33 cellular contexts compared by ENCODE assay signal in the genomic region with DNA sequence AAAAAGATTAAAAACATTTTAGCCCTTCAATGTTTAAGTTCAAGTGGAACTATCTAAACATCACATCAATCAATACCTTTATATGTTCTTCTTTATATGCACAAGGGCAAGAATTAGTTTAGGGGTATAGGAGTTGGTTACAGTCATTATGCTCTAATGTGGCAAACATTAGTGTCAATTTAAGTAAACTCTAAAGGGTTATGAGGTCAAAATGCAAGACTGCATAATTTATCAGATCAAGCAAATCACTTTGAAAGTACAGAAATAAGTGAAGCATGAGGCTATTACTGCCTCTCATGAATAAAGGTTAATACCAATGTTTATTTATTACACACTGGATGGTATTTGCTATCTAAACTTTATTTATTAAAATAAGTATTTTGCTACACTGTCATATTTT. TPM values are rescaled to one million over a fixed set of nuclear protein-coding genes. Genes with fewer than 3 reads are reported as not detected.
"Had no signal": no experiment of that assay in that cellular context is flagged by ENCODE, and none has a peak within 500 bp of the region (broad histone marks: within the 10 kb centered on the region; RNA-seq: fewer than 3 reads in every experiment).

No MANE protein-coding gene starts in this region.

- H3K27me3 ChIP-seq: ascending aorta, breast epithelium, cardiac muscle cell, colonic mucosa, esophagus squamous epithelium, gastroesophageal sphincter had no signal

- H3K27me3 Mint-ChIP-seq: activated B cell treated with CpG ODN at 0.5 μM for 24 hours; activated CD8-positive, alpha-beta T cell treated with anti-CD3 and anti-CD28 coated beads for 36 hours; activated naive CD4-positive, alpha-beta T cell treated with anti-CD3 and anti-CD28 coated beads, Interleukin-2, amount 10 ng/mL, durations not matched to agents 7 days and 5 days; activated naive CD8-positive, alpha-beta T cell treated with anti-CD3 and anti-CD28 coated beads, Interleukin-2, amount 10 ng/mL, durations not matched to agents 7 days and 5 days; activated T-cell treated with anti-CD3 and anti-CD28 coated beads, Interleukin-2, amount 50 U/mL, for 24 hours; brain; T-helper 17 cell had no signal

- H3K27ac ChIP-seq: ascending aorta, breast epithelium, cardiac muscle cell, colonic mucosa, epithelial cell of prostate, esophagus squamous epithelium, gastroesophageal sphincter, WERI-Rb-1 had no signal

- H3K4me3 ChIP-seq: ascending aorta, breast epithelium, cardiac muscle cell, colonic mucosa, esophagus squamous epithelium, gastroesophageal sphincter had no signal

- H3K36me3 Mint-ChIP-seq: activated naive CD4-positive, alpha-beta T cell treated with anti-CD3 and anti-CD28 coated beads, Interleukin-2, amount 10 ng/mL, durations not matched to agents 7 days and 5 days; brain had no signal

- H3K9me3 Mint-ChIP-seq: activated naive CD4-positive, alpha-beta T cell treated with anti-CD3 and anti-CD28 coated beads, Interleukin-2, amount 10 ng/mL, durations not matched to agents 7 days and 5 days; activated T-cell treated with anti-CD3 and anti-CD28 coated beads, Interleukin-2, amount 50 U/mL, for 24 hours; activated T-helper 1 cell treated with anti-CD3 and anti-CD28 coated beads, Interleukin-12 subunit alpha, Interleukin-12 subunit beta, Interleukin-2, Interleukin-4 antibody, amounts not matched to agents 30 ng/mL and 10 ng/mL and 1 ng/mL, durations not matched to agents 14 hours and 24 hours and 36 hours; T-helper 2 cell treated with Interferon-gamma antibody and Interleukin-4, amounts not matched to agents 5 μg/mL and 100 μg/mL, for 36 hours had no signal

- H3K27ac Mint-ChIP-seq: activated B cell treated with CpG ODN at 0.5 μM for 24 hours; activated CD8-positive, alpha-beta T cell treated with anti-CD3 and anti-CD28 coated beads for 36 hours; activated naive CD4-positive, alpha-beta T cell treated with anti-CD3 and anti-CD28 coated beads, Interleukin-2, amount 10 ng/mL, durations not matched to agents 7 days and 5 days; activated naive CD4-positive, alpha-beta T cell treated with anti-CD3 and anti-CD28 coated beads, Interleukin-2, amount 50 U/mL, for 72 hours; activated naive CD8-positive, alpha-beta T cell treated with anti-CD3 and anti-CD28 coated beads, Interleukin-2, amount 10 ng/mL, durations not matched to agents 7 days and 5 days; activated T-cell treated with anti-CD3 and anti-CD28 coated beads, Interleukin-2, amount 50 U/mL, for 24 hours; activated T-helper 1 cell treated with anti-CD3 and anti-CD28 coated beads, Interleukin-12 subunit alpha, Interleukin-12 subunit beta, Interleukin-2, Interleukin-4 antibody, amounts not matched to agents 30 ng/mL and 10 ng/mL and 1 ng/mL, durations not matched to agents 14 hours and 24 hours and 36 hours; brain; T-helper 17 cell; T-helper 2 cell treated with Interferon-gamma antibody and Interleukin-4, amounts not matched to agents 5 μg/mL and 100 μg/mL, for 36 hours had no signal

- ATAC-seq: activated CD8-positive, alpha-beta T cell treated with anti-CD3 and anti-CD28 coated beads for 36 hours; activated naive CD4-positive, alpha-beta T cell treated with anti-CD3 and anti-CD28 coated beads, Interleukin-2, amount 50 U/mL, for 72 hours; gastroesophageal sphincter; T-helper 17 cell had no signal

- H3K4me1 Mint-ChIP-seq: activated B cell treated with CpG ODN at 0.5 μM for 24 hours; activated naive CD4-positive, alpha-beta T cell treated with anti-CD3 and anti-CD28 coated beads, Interleukin-2, amount 10 ng/mL, durations not matched to agents 7 days and 5 days; activated naive CD8-positive, alpha-beta T cell treated with anti-CD3 and anti-CD28 coated beads, Interleukin-2, amount 10 ng/mL, durations not matched to agents 7 days and 5 days; brain; T-helper 17 cell had no signal

- FAIRE-seq: endothelial cell of umbilical vein had no signal

- H3K36me3 ChIP-seq: ascending aorta, breast epithelium, cardiac muscle cell, colonic mucosa, gastroesophageal sphincter, WERI-Rb-1 had no signal

- H3K9me3 ChIP-seq: ascending aorta, breast epithelium, colonic mucosa, esophagus squamous epithelium, gastroesophageal sphincter had no signal

- H3K4me1 ChIP-seq: ascending aorta, breast epithelium, colonic mucosa, esophagus squamous epithelium, gastroesophageal sphincter had no signal

- H3K4me3 Mint-ChIP-seq: activated B cell treated with CpG ODN at 0.5 μM for 24 hours; activated CD8-positive, alpha-beta T cell treated with anti-CD3 and anti-CD28 coated beads for 36 hours; activated naive CD4-positive, alpha-beta T cell treated with anti-CD3 and anti-CD28 coated beads, Interleukin-2, amount 10 ng/mL, durations not matched to agents 7 days and 5 days; activated naive CD8-positive, alpha-beta T cell treated with anti-CD3 and anti-CD28 coated beads, Interleukin-2, amount 10 ng/mL, durations not matched to agents 7 days and 5 days; activated T-cell treated with anti-CD3 and anti-CD28 coated beads, Interleukin-2, amount 50 U/mL, for 24 hours; activated T-helper 1 cell treated with anti-CD3 and anti-CD28 coated beads, Interleukin-12 subunit alpha, Interleukin-12 subunit beta, Interleukin-2, Interleukin-4 antibody, amounts not matched to agents 30 ng/mL and 10 ng/mL and 1 ng/mL, durations not matched to agents 14 hours and 24 hours and 36 hours; brain; T-helper 17 cell; T-helper 2 cell treated with Interferon-gamma antibody and Interleukin-4, amounts not matched to agents 5 μg/mL and 100 μg/mL, for 36 hours had no signal

- DNase-seq: activated B cell treated with CpG ODN at 0.5 μM for 24 hours; activated CD4-positive, alpha-beta T cell treated with anti-CD3 and anti-CD28 coated beads for 48 hours; activated CD4-positive, alpha-beta T cell treated with anti-CD3 and anti-CD28 coated beads, Interleukin-2, amount 50 U/mL, for 1 hour; activated CD4-positive, alpha-beta T cell treated with anti-CD3 and anti-CD28 coated beads, Interleukin-2, amount 50 U/mL, for 48 hours; activated CD8-positive, alpha-beta memory T cell treated with anti-CD3 and anti-CD28 coated beads for 24 hours; activated CD8-positive, alpha-beta memory T cell treated with anti-CD3 and anti-CD28 coated beads, Interleukin-2, amount 50 U/mL, for 48 hours; activated CD8-positive, alpha-beta T cell treated with anti-CD3 and anti-CD28 coated beads for 36 hours; activated gamma-delta T cell; activated naive CD4-positive, alpha-beta T cell; activated naive CD4-positive, alpha-beta T cell treated with anti-CD3 and anti-CD28 coated beads, Interleukin-2, amount 10 ng/mL, durations not matched to agents 7 days and 5 days; activated naive CD8-positive, alpha-beta T cell treated with anti-CD3 and anti-CD28 coated beads, Interleukin-2, amount 10 ng/mL, durations not matched to agents 7 days and 5 days; activated T-cell treated with anti-CD3 and anti-CD28 coated beads for 4 hours; activated T-cell treated with anti-CD3 and anti-CD28 coated beads, Interleukin-2, amount 50 U/mL, for 24 hours; central memory CD4-positive, alpha-beta T cell; cerebellar nuclear complex; colonic mucosa; effector CD8-positive, alpha-beta T cell; esophagus squamous epithelium; foreskin melanocyte; T-helper 17 cell; T1000; WERI-Rb-1 had no signal

RNA-seq across cellular contexts. Expression of a gene that starts 59.7 kb away (rescaled TPM):
- total RNA-seq: activated B cell treated with CpG ODN at 0.5 μM for 24 hours; activated CD8-positive, alpha-beta T cell treated with anti-CD3 and anti-CD28 coated beads for 36 hours; activated naive CD4-positive, alpha-beta T cell treated with anti-CD3 and anti-CD28 coated beads, Interleukin-2, amount 50 U/mL, for 72 hours; activated naive CD8-positive, alpha-beta T cell treated with anti-CD3 and anti-CD28 coated beads, Interleukin-2, amount 10 ng/mL, durations not matched to agents 7 days and 5 days; activated T-helper 1 cell treated with anti-CD3 and anti-CD28 coated beads, Interleukin-12 subunit alpha, Interleukin-12 subunit beta, Interleukin-2, Interleukin-4 antibody, amounts not matched to agents 30 ng/mL and 10 ng/mL and 1 ng/mL, durations not matched to agents 14 hours and 24 hours and 36 hours; ascending aorta; endothelial cell of umbilical vein; fibroblast of lung; T-helper 17 cell had no signal
- polyA plus RNA-seq: endothelial cell of umbilical vein had no signal
